ENCODE assay signal across 8 cellular contexts in the genomic region with DNA sequence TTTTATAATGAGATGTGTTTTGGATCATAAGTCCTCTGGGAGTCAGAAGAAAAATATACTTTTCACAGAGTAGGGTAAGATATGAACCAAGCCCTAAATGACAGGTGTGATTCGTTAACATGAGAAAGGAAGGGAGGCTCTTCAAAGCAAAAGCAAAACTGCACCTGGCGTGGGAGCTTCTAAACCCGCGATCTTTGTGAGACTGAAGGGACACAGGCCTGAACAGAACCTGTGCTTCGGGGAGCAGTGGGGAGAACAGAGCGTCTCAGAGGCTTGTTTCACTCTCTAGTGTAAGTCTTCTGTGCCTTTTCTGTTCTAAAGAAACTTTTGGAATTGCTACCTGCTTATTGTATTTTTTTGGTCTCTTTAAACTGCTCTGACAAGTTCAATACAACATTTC. TPM values are rescaled to one million over a fixed set of nuclear protein-coding genes. Genes with fewer than 3 reads are reported as not detected.
DNase-seq lines count a peak whose midpoint lies in the region; ATAC-seq, FAIRE-seq and TF ChIP-seq lines count a peak whose summit lies in the region.

No MANE protein-coding gene starts in this region.

- RAD21 ChIA-PET in GM12878 (lab: Charles Lee; ENCODE audit: unreplicated experiment): no interaction called here

- H3K79me2 ChIP-seq in GM12878 (ENCODE audit: control insufficient read depth, insufficient read depth, low read length): no peaks in the 10 kb centered on the region

- H3K36me3 ChIP-seq in GM12878 (ENCODE audit: control insufficient read depth in 2 of 2, insufficient read depth in 2 of 2, low read length in 1 of 2) (no peaks in the 10 kb centered on the region), adrenal gland (replicated peaks in 1 of 2) (no peaks in the 10 kb centered on the region)

- POLR2A ChIA-PET in GM12878 (lab: Charles Lee): no interaction called here

- SMC1A ChIA-PET in GM12878 (lab: Charles Lee; ENCODE audit: uncharacterized antibody, unreplicated experiment): no interaction called here

- CTCF ChIA-PET in GM12878 (lab: Yijun Ruan, JAX): interaction anchor here (1.7 to 3.0 kb wide), 2 partner anchors 10 to 40 kb away, joined by 4 to 12 read pairs; no protein-coding TSS in a partner anchor

- no peak for TF ChIP-seq CTCF in GM12878 (IDR thresholded peaks at IDR 0.05 in 2 of 3, conservative IDR thresholded peaks at IDR 0.05 in 1 of 3; ENCODE audit: control insufficient read depth in 2 of 3, extremely low read depth in 1 of 3, insufficient read depth in 1 of 3, low read depth in 3 of 3, low read length in 3 of 3)
- TF ChIP-seq CTCF in adrenal gland (IDR thresholded peaks at IDR 0.05): no peak

- H4K20me1 ChIP-seq in GM12878 (ENCODE audit: control insufficient read depth, insufficient read depth): no peaks in the 10 kb centered on the region

- H3K27me3 ChIP-seq in GM12878 (replicated peaks in 1 of 2; ENCODE audit: control insufficient read depth in 2 of 2, insufficient read depth in 2 of 2, low read length in 1 of 2): peaks cover 0 to 1% of the 10 kb centered on the region in 2 experiments; a peak in 2 of 4 replicates
- no peaks in the 10 kb centered on the region for H3K27me3 ChIP-seq in adrenal gland

- H2AFZ ChIP-seq in GM12878 (ENCODE audit: control insufficient read depth, low read depth, low read length): peak overlapping the region; percentile 79

- 0 out of 2 replicates have a peak overlapping the region, but pooled peaks have one; percentile 30 for H3K4me2 ChIP-seq in GM12878 (ENCODE audit: control insufficient read depth, insufficient read depth)

- H3K27ac ChIP-seq in GM12878 (ENCODE audit: control insufficient read depth, insufficient read depth) (peak overlapping the region; percentile 50), adrenal gland (no peak overlapping the region)

- H3K4me3 ChIP-seq in GM12878: peak overlapping the region; percentile 50; the same call in 1 of the 2 replicates
- H3K4me3 ChIP-seq in adrenal gland: no peak overlapping the region

- peak; percentile 86 for FAIRE-seq in GM12878 (lab: Jason Lieb, UNC)

- TF ChIP-seq EP300 in GM12878 (IDR thresholded peaks at IDR 0.05; ENCODE audit: borderline replicate concordance in 1 of 2, control insufficient read depth in 1 of 2, low read depth in 2 of 2, low read length in 2 of 2): no peak

- peak; percentile 63 for DNase-seq in GM12878 (ENCODE audit: low read depth, low spot score)
- no peak for DNase-seq in T-helper 9 cell
- no peak for DNase-seq in activated CD8-positive, alpha-beta memory T cell treated with anti-CD3 and anti-CD28 coated beads for 24 hours
- DNase-seq in COR-L47 (lab: John Stamatoyannopoulos, UW): no peak
- no peak for DNase-seq in adrenal gland

- TF ChIP-seq POLR2A in GM12878 (IDR thresholded peaks at IDR 0.05; ENCODE audit: low read depth, low read length) (peak; percentile 45; the same call in 1 of the 2 replicates), adrenal gland (IDR thresholded peaks at IDR 0.05) (no peak)

- TF ChIP-seq RAD21 in GM12878 (IDR thresholded peaks at IDR 0.05; ENCODE audit: insufficient read depth, low read depth, low read length): no peak

- 4% methylated on average over 6 of the region's 6 CpGs for WGBS in GM12878 (ENCODE audit: insufficient coverage, insufficient replicate concordance, low lambda C conversion rate, missing lambda C conversion rate)
- 74 to 89% (median 82%) methylated on average over 6 of the region's 6 CpGs for WGBS in adrenal gland, 4 donors

- H3K9ac ChIP-seq in GM12878 (ENCODE audit: control insufficient read depth, insufficient read depth, low read length): peak overlapping the region; percentile 30

- H3K4me1 ChIP-seq in GM12878 (ENCODE audit: control insufficient read depth, insufficient read depth, low read length) (peaks cover 6% of the 10 kb centered on the region), adrenal gland (replicated peaks in 1 of 2) (no peaks in the 10 kb centered on the region)

- BruUV-seq in GM12878 (replicated peaks; lab: Mats Ljungman, UMichigan): no TSS peak

- H3K9me3 ChIP-seq in GM12878 (replicated peaks; ENCODE audit: control insufficient read depth, insufficient read depth, low read length) (no peaks in the 10 kb centered on the region), adrenal gland (replicated peaks in 1 of 3) (no peaks in the 10 kb centered on the region)

- intact Hi-C loops in GM12878 (cut with micrococcal nuclease; ENCODE audit: unreplicated experiment) (no loop called here), adrenal gland (cut with DNase I) (no loop called here)

- ATAC-seq in GM18517 (IDR thresholded peaks at IDR 0.05; ENCODE audit: unreplicated experiment): peak; percentile 99
- ATAC-seq in GM21423 (IDR thresholded peaks at IDR 0.05; ENCODE audit: unreplicated experiment): peak; percentile 93
- peak; percentile 72 for ATAC-seq in HG03457 (IDR thresholded peaks at IDR 0.05; ENCODE audit: unreplicated experiment)
- peak; percentile 85 for ATAC-seq in GM12878

- in situ Hi-C loops in GM12878 (cut with MboI): no loop called here

TF ChIP-seq in GM12878, 131 proteins besides CTCF, POLR2A, EP300 and RAD21:
- TF ChIP-seq POLR2AphosphoS5 (IDR thresholded peaks at IDR 0.05; ENCODE audit: low read length) (0 out of 2 replicates have a peak, but pooled peaks have one; percentile 28), TCF3 (IDR thresholded peaks at IDR 0.05; ENCODE audit: borderline replicate concordance, insufficient read depth, low read depth, low read length) (peak; percentile 51; the same call in 1 of the 2 replicates), GABPA (IDR thresholded peaks at IDR 0.05; ENCODE audit: low read depth) (0 out of 2 replicates have a peak, but pooled peaks have one; percentile 14)
- TF ChIP-seq, protein P1, sequence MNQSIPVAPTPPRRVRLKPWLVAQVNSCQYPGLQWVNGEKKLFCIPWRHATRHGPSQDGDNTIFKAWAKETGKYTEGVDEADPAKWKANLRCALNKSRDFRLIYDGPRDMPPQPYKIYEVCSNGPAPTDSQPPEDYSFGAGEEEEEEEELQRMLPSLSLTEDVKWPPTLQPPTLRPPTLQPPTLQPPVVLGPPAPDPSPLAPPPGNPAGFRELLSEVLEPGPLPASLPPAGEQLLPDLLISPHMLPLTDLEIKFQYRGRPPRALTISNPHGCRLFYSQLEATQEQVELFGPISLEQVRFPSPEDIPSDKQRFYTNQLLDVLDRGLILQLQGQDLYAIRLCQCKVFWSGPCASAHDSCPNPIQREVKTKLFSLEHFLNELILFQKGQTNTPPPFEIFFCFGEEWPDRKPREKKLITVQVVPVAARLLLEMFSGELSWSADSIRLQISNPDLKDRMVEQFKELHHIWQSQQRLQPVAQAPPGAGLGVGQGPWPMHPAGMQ (IDR thresholded peaks at IDR 0.05; ENCODE audit: borderline replicate concordance): no peak

RNA-seq across cellular contexts. Expression of a gene that starts 30.2 kb away (rescaled TPM):
- total RNA-seq in GM12878 (2013; cell fraction: nucleolus; rRNA removed): 1.8 and 2.1 TPM in 2 replicates
- total RNA-seq in GM12878 (2014; rRNA removed): 7.2 and 10.0 TPM in 2 replicates
- 7.8 and 7.9 TPM in 2 replicates for total RNA-seq in GM12878 (2014; rRNA removed; fragmentation: Illumina TruSeq; extraction: Trizol)
- 5.9 and 6.1 TPM in 2 replicates for total RNA-seq in GM12878 (2021)
- 1.7 TPM for polyA plus RNA-seq in GM12878 (2011; ENCODE audit: low read depth)
- polyA plus RNA-seq in GM12878 (2011; rRNA removed): 2.9 and 3.4 TPM in 2 replicates
- 2.1 and 2.3 TPM in 2 replicates for polyA plus RNA-seq in GM12878 (2011; cell fraction: cytosol; rRNA removed)
- 2.7 and 3.8 TPM in 2 replicates for polyA plus RNA-seq in GM12878 (2011; cell fraction: nucleus; rRNA removed)
- 1.9 and 2.2 TPM in 2 replicates for polyA plus RNA-seq in GM12878 (2012)
- 7.0 and 8.4 TPM in 2 replicates for polyA plus RNA-seq in GM12878 (2014; fragmentation: Illumina TruSeq; extraction: Trizol)
- polyA plus RNA-seq in GM12878 (2014; fragmentation: Nextera tagmentation; extraction: Ambion mirVana): 1 to 10 TPM; 1.2 to 1.3 TPM
- 7.1 and 7.3 TPM in 2 replicates for polyA plus RNA-seq in GM12878 (2014; rRNA removed)
- 1 to 10 TPM; 6.7 to 8.2 TPM for polyA plus RNA-seq in GM12878 (2016; fragmentation: Nextera tagmentation; extraction: Ambion mirVana)
- polyA minus RNA-seq in GM12878 (2011; rRNA and poly(A)+ RNA removed): 2.1 and 2.4 TPM in 2 replicates
- polyA minus RNA-seq in GM12878 (2011; cell fraction: cytosol; rRNA and poly(A)+ RNA removed): 0.67 and 0.73 TPM in 2 replicates
- polyA minus RNA-seq in GM12878 (2011; cell fraction: nucleus; rRNA and poly(A)+ RNA removed): 3.1 and 4.8 TPM in 2 replicates
- 100 to 1,000 TPM in 2 of 8 donors, 10 to 100 TPM in 6; 47.1 to 106 (median 67.7) TPM for total RNA-seq in adrenal gland
- 10 to 100 TPM; 32.3 to 40.9 (median 39.8) TPM for polyA plus RNA-seq in adrenal gland

RNA-seq across cellular contexts. Expression of a gene that starts 56.6 kb away (rescaled TPM):
- not detected in 2 replicates for total RNA-seq in GM12878 (2013; cell fraction: nucleolus; rRNA removed)
- total RNA-seq in GM12878 (2014; rRNA removed): 0.76 and 1.0 TPM in 2 replicates
- total RNA-seq in GM12878 (2014; rRNA removed; fragmentation: Illumina TruSeq; extraction: Trizol): 0.49 and 0.92 TPM in 2 replicates
- total RNA-seq in GM12878 (2021): 0.38 and 0.53 TPM in 2 replicates
- polyA plus RNA-seq in GM12878 (2011; ENCODE audit: low read depth): 1.1 TPM
- 0.10 and 0.57 TPM in 2 replicates for polyA plus RNA-seq in GM12878 (2011; rRNA removed)
- polyA plus RNA-seq in GM12878 (2011; cell fraction: cytosol; rRNA removed): 0.25 and 0.32 TPM in 2 replicates
- 0.34 and 0.51 TPM in 2 replicates for polyA plus RNA-seq in GM12878 (2011; cell fraction: nucleus; rRNA removed)
- polyA plus RNA-seq in GM12878 (2012): 0.73 TPM in 1 of 2 replicates, not detected in the other
- polyA plus RNA-seq in GM12878 (2014; fragmentation: Illumina TruSeq; extraction: Trizol): 0.36 and 0.57 TPM in 2 replicates
- polyA plus RNA-seq in GM12878 (2014; fragmentation: Nextera tagmentation; extraction: Ambion mirVana): 1 to 10 TPM; 1.7 to 1.9 TPM
- 0.86 and 1.1 TPM in 2 replicates for polyA plus RNA-seq in GM12878 (2014; rRNA removed)
- 1 to 10 TPM in 1 of 2 experiments, under 1 TPM in 1; 0.96 to 1.0 TPM for polyA plus RNA-seq in GM12878 (2016; fragmentation: Nextera tagmentation; extraction: Ambion mirVana)
- 1.7 TPM in 1 of 2 replicates, not detected in the other for polyA minus RNA-seq in GM12878 (2011; rRNA and poly(A)+ RNA removed)
- polyA minus RNA-seq in GM12878 (2011; cell fraction: cytosol; rRNA and poly(A)+ RNA removed): not detected in 2 replicates
- not detected in 2 replicates for polyA minus RNA-seq in GM12878 (2011; cell fraction: nucleus; rRNA and poly(A)+ RNA removed)
- total RNA-seq in adrenal gland: 1 to 10 TPM; 2.1 to 6.8 (median 4.2) TPM
- 1 to 10 TPM; 2.6 to 4.2 (median 3.6) TPM for polyA plus RNA-seq in adrenal gland

Comparison
In these comparisons a context has a peak if more than half of its experiments do, and no peak if none do; other contexts are left out.
1. RNA of a gene that starts 30.2 kb away (total RNA-seq): 47.1 to 106 TPM in adrenal gland; 1.8 to 10.0 TPM in GM12878; every median in the first group is over 4 times any median in the second.
2. Peak in every context shown above with its lines, with median percentiles within 50 percentile points of each other: ATAC-seq.